ENCODE assay signal across 1 cellular context in the genomic region with DNA sequence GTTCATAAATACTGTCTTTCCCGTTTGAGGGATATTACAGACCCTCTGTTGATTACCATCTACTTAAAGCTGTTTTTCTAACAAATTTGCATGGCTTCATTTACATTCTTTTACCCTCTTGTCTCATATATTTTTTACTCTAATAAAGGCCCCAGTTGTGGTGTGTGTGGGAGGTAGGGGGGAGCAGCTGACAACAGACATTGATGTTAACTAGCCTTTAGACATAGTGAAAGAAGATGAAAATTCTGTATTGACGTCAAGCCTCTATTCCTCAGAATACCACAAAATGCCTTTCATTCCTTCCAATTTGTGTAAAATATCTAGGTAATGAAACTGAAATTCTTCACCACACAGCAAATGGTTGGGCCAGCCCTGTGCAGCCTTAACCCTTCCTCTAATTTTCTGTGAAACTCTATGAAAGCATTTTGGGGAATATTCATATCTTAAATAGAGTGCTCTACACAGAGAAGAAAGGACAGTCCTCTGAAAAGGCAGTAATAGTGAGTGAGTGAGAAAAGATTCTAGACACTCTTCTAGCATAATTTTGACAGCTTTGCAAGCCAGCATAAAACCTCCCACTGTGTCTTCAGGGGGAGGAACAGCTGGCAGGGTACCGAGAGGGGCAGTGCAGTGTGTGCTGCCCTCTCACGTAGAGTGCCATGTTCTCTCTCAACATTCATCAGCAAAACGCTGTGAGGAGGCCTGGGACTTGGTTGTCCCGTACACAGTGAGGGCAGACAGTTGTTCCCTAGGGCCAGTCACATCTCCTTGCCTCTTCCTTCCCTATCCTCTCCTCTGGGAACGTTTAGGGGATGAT.
TF ChIP-seq lines count a peak whose summit lies in the region.

No MANE protein-coding gene starts in this region.

TF ChIP-seq in GM12878, 131 proteins besides CTCF, POLR2A, EP300 and RAD21 (continued from another document and continues in another):
- TF ChIP-seq, protein P1, sequence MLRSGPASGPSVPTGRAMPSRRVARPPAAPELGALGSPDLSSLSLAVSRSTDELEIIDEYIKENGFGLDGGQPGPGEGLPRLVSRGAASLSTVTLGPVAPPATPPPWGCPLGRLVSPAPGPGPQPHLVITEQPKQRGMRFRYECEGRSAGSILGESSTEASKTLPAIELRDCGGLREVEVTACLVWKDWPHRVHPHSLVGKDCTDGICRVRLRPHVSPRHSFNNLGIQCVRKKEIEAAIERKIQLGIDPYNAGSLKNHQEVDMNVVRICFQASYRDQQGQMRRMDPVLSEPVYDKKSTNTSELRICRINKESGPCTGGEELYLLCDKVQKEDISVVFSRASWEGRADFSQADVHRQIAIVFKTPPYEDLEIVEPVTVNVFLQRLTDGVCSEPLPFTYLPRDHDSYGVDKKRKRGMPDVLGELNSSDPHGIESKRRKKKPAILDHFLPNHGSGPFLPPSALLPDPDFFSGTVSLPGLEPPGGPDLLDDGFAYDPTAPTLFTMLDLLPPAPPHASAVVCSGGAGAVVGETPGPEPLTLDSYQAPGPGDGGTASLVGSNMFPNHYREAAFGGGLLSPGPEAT (IDR thresholded peaks at IDR 0.05; ENCODE audit: low read depth) = peak; percentile 71; the same call in 1 of the 2 replicates
- no peak for TF ChIP-seq ZZZ3 (IDR thresholded peaks at IDR 0.05; ENCODE audit: control insufficient read depth, insufficient read length, low read depth)
- peak; percentile 59; the same call in 1 of the 2 replicates for TF ChIP-seq CHD2 (IDR thresholded peaks at IDR 0.05; ENCODE audit: borderline replicate concordance, low read depth, low read length)
- no peak for TF ChIP-seq CHD4 (IDR thresholded peaks at IDR 0.05)
- TF ChIP-seq MEF2B (IDR thresholded peaks at IDR 0.05; ENCODE audit: partially characterized antibody, poor library complexity, severe bottlenecking) = peak; percentile 29
- TF ChIP-seq, protein P2, sequence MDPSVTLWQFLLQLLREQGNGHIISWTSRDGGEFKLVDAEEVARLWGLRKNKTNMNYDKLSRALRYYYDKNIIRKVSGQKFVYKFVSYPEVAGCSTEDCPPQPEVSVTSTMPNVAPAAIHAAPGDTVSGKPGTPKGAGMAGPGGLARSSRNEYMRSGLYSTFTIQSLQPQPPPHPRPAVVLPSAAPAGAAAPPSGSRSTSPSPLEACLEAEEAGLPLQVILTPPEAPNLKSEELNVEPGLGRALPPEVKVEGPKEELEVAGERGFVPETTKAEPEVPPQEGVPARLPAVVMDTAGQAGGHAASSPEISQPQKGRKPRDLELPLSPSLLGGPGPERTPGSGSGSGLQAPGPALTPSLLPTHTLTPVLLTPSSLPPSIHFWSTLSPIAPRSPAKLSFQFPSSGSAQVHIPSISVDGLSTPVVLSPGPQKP (IDR thresholded peaks at IDR 0.05; ENCODE audit: low read depth, low read length) = no peak
- 0 out of 2 replicates have a peak, but pooled peaks have one; percentile 25 for TF ChIP-seq RAD51 (IDR thresholded peaks at IDR 0.05)
- no peak for TF ChIP-seq TAF1 (IDR thresholded peaks at IDR 0.05; ENCODE audit: borderline replicate concordance, low read depth, low read length)
- TF ChIP-seq, protein P3, sequence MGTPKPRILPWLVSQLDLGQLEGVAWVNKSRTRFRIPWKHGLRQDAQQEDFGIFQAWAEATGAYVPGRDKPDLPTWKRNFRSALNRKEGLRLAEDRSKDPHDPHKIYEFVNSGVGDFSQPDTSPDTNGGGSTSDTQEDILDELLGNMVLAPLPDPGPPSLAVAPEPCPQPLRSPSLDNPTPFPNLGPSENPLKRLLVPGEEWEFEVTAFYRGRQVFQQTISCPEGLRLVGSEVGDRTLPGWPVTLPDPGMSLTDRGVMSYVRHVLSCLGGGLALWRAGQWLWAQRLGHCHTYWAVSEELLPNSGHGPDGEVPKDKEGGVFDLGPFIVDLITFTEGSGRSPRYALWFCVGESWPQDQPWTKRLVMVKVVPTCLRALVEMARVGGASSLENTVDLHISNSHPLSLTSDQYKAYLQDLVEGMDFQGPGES (IDR thresholded peaks at IDR 0.05) = no peak
- peak; percentile 56; the same call in 1 of the 2 replicates for TF ChIP-seq ZBED1 (IDR thresholded peaks at IDR 0.05; ENCODE audit: borderline replicate concordance)
- TF ChIP-seq ZNF274 (IDR thresholded peaks at IDR 0.05; ENCODE audit: insufficient read depth, insufficient read length) = no peak
- peak; percentile 86 for TF ChIP-seq BCL11A (IDR thresholded peaks at IDR 0.05; ENCODE audit: low read depth, low read length)
- no peak for TF ChIP-seq BRCA1 (IDR thresholded peaks at IDR 0.05; ENCODE audit: low read depth, low read length)
- TF ChIP-seq, protein P4, sequence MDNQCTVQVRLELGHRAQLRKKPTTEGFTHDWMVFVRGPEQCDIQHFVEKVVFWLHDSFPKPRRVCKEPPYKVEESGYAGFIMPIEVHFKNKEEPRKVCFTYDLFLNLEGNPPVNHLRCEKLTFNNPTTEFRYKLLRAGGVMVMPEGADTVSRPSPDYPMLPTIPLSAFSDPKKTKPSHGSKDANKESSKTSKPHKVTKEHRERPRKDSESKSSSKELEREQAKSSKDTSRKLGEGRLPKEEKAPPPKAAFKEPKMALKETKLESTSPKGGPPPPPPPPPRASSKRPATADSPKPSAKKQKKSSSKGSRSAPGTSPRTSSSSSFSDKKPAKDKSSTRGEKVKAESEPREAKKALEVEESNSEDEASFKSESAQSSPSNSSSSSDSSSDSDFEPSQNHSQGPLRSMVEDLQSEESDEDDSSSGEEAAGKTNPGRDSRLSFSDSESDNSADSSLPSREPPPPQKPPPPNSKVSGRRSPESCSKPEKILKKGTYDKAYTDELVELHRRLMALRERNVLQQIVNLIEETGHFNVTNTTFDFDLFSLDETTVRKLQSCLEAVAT (IDR thresholded peaks at IDR 0.05) = 0 out of 2 replicates have a peak, but pooled peaks have one; percentile 35
- no peak for TF ChIP-seq RFX5 (IDR thresholded peaks at IDR 0.05; ENCODE audit: low read depth, low read length)
- peak; percentile 89 for TF ChIP-seq CREB1 (IDR thresholded peaks at IDR 0.05; ENCODE audit: low read depth)
- no peak for TF ChIP-seq MYB (IDR thresholded peaks at IDR 0.05; ENCODE audit: borderline replicate concordance, low read depth, low read length)
- TF ChIP-seq GATAD2B (conservative IDR thresholded peaks at IDR 0.05; ENCODE audit: low read depth) = 0 out of 2 replicates have a peak, but pooled peaks have one; percentile 35
- TF ChIP-seq ATF7 (IDR thresholded peaks at IDR 0.05; ENCODE audit: low read depth) = peak; percentile 81
- no peak for TF ChIP-seq SRF (IDR thresholded peaks at IDR 0.05; ENCODE audit: low read depth in 2 of 2, low read length in 2 of 2)
- TF ChIP-seq NR2C1 (IDR thresholded peaks at IDR 0.05) = no peak
- peak; percentile 82; the same call in 1 of the 2 replicates for TF ChIP-seq STAT3 (IDR thresholded peaks at IDR 0.05; ENCODE audit: low read depth, low read length)
- no peak for TF ChIP-seq MYC (IDR thresholded peaks at IDR 0.05; ENCODE audit: insufficient read depth, insufficient read length, insufficient replicate concordance, low read length, severe bottlenecking)
- TF ChIP-seq SIN3A (IDR thresholded peaks at IDR 0.05; ENCODE audit: low read depth, low read length) = no peak
- no peak for TF ChIP-seq NFYA (IDR thresholded peaks at IDR 0.05; ENCODE audit: borderline replicate concordance, low read depth, low read length)
- TF ChIP-seq POU2F2 (IDR thresholded peaks at IDR 0.05; ENCODE audit: borderline replicate concordance, low read depth, low read length) = 0 out of 3 replicates have a peak, but pooled peaks have one; percentile 20
- TF ChIP-seq, protein P5, sequence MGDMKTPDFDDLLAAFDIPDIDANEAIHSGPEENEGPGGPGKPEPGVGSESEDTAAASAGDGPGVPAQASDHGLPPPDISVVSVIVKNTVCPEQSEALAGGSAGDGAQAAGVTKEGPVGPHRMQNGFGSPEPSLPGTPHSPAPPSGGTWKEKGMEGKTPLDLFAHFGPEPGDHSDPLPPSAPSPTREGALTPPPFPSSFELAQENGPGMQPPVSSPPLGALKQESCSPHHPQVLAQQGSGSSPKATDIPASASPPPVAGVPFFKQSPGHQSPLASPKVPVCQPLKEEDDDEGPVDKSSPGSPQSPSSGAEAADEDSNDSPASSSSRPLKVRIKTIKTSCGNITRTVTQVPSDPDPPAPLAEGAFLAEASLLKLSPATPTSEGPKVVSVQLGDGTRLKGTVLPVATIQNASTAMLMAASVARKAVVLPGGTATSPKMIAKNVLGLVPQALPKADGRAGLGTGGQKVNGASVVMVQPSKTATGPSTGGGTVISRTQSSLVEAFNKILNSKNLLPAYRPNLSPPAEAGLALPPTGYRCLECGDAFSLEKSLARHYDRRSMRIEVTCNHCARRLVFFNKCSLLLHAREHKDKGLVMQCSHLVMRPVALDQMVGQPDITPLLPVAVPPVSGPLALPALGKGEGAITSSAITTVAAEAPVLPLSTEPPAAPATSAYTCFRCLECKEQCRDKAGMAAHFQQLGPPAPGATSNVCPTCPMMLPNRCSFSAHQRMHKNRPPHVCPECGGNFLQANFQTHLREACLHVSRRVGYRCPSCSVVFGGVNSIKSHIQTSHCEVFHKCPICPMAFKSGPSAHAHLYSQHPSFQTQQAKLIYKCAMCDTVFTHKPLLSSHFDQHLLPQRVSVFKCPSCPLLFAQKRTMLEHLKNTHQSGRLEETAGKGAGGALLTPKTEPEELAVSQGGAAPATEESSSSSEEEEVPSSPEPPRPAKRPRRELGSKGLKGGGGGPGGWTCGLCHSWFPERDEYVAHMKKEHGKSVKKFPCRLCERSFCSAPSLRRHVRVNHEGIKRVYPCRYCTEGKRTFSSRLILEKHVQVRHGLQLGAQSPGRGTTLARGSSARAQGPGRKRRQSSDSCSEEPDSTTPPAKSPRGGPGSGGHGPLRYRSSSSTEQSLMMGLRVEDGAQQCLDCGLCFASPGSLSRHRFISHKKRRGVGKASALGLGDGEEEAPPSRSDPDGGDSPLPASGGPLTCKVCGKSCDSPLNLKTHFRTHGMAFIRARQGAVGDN (IDR thresholded peaks at IDR 0.05) = no peak
- TF ChIP-seq ESRRA (IDR thresholded peaks at IDR 0.05; ENCODE audit: low read length) = no peak
- peak; percentile 53; the same call in 1 of the 2 replicates for TF ChIP-seq HDGF (IDR thresholded peaks at IDR 0.05)
- TF ChIP-seq, protein P6, sequence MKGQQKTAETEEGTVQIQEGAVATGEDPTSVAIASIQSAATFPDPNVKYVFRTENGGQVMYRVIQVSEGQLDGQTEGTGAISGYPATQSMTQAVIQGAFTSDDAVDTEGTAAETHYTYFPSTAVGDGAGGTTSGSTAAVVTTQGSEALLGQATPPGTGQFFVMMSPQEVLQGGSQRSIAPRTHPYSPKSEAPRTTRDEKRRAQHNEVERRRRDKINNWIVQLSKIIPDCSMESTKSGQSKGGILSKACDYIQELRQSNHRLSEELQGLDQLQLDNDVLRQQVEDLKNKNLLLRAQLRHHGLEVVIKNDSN (IDR thresholded peaks at IDR 0.05; ENCODE audit: borderline replicate concordance, extremely low read length, insufficient read depth, low read depth, low read length) = no peak
- TF ChIP-seq, protein P7, sequence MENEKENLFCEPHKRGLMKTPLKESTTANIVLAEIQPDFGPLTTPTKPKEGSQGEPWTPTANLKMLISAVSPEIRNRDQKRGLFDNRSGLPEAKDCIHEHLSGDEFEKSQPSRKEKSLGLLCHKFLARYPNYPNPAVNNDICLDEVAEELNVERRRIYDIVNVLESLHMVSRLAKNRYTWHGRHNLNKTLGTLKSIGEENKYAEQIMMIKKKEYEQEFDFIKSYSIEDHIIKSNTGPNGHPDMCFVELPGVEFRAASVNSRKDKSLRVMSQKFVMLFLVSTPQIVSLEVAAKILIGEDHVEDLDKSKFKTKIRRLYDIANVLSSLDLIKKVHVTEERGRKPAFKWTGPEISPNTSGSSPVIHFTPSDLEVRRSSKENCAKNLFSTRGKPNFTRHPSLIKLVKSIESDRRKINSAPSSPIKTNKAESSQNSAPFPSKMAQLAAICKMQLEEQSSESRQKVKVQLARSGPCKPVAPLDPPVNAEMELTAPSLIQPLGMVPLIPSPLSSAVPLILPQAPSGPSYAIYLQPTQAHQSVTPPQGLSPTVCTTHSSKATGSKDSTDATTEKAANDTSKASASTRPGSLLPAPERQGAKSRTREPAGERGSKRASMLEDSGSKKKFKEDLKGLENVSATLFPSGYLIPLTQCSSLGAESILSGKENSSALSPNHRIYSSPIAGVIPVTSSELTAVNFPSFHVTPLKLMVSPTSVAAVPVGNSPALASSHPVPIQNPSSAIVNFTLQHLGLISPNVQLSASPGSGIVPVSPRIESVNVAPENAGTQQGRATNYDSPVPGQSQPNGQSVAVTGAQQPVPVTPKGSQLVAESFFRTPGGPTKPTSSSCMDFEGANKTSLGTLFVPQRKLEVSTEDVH (IDR thresholded peaks at IDR 0.05; ENCODE audit: low read depth, partially characterized antibody) = no peak
- peak; percentile 67 for TF ChIP-seq ZNF24 (IDR thresholded peaks at IDR 0.05)
- TF ChIP-seq YY1 (IDR thresholded peaks at IDR 0.05; ENCODE audit: low read depth, low read length) = no peak
- no peak for TF ChIP-seq KAT2A (conservative IDR thresholded peaks at IDR 0.05; ENCODE audit: control insufficient read depth, low read depth, low read length)
- TF ChIP-seq SMC3 (IDR thresholded peaks at IDR 0.05; ENCODE audit: borderline replicate concordance, low read length) = no peak
- TF ChIP-seq, protein P8, sequence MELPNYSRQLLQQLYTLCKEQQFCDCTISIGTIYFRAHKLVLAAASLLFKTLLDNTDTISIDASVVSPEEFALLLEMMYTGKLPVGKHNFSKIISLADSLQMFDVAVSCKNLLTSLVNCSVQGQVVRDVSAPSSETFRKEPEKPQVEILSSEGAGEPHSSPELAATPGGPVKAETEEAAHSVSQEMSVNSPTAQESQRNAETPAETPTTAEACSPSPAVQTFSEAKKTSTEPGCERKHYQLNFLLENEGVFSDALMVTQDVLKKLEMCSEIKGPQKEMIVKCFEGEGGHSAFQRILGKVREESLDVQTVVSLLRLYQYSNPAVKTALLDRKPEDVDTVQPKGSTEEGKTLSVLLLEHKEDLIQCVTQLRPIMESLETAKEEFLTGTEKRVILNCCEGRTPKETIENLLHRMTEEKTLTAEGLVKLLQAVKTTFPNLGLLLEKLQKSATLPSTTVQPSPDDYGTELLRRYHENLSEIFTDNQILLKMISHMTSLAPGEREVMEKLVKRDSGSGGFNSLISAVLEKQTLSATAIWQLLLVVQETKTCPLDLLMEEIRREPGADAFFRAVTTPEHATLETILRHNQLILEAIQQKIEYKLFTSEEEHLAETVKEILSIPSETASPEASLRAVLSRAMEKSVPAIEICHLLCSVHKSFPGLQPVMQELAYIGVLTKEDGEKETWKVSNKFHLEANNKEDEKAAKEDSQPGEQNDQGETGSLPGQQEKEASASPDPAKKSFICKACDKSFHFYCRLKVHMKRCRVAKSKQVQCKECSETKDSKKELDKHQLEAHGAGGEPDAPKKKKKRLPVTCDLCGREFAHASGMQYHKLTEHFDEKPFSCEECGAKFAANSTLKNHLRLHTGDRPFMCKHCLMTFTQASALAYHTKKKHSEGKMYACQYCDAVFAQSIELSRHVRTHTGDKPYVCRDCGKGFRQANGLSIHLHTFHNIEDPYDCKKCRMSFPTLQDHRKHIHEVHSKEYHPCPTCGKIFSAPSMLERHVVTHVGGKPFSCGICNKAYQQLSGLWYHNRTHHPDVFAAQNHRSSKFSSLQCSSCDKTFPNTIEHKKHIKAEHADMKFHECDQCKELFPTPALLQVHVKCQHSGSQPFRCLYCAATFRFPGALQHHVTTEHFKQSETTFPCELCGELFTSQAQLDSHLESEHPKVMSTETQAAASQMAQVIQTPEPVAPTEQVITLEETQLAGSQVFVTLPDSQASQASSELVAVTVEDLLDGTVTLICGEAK (IDR thresholded peaks at IDR 0.05; ENCODE audit: borderline replicate concordance) = no peak
- TF ChIP-seq ETV6 (conservative IDR thresholded peaks at IDR 0.05 in 1 of 2, IDR thresholded peaks at IDR 0.05 in 1 of 2; ENCODE audit: borderline replicate concordance in 1 of 2, low read depth in 1 of 2) = no peak
- TF ChIP-seq ZNF384 (IDR thresholded peaks at IDR 0.05; ENCODE audit: borderline replicate concordance, low read depth, low read length) = peak; percentile 23; the same call in 1 of the 2 replicates
- TF ChIP-seq SIX5 (IDR thresholded peaks at IDR 0.05; ENCODE audit: low read depth, low read length, severe bottlenecking) = no peak
- peak; percentile 78 for TF ChIP-seq NBN (IDR thresholded peaks at IDR 0.05)
- TF ChIP-seq SREBF1 (IDR thresholded peaks at IDR 0.05; ENCODE audit: low read length) = no peak
